In genomic region chr6:159983641-159984080, GRCh38 we compare ENCODE assay signal across 10 cellular contexts. TPM values are rescaled to one million over a fixed set of nuclear protein-coding genes. Genes with fewer than 3 reads are reported as not detected.
DNase-seq lines count a peak whose midpoint lies in the region; ATAC-seq and TF ChIP-seq lines count a peak whose summit lies in the region.
"Had no signal": no experiment of that assay in that cellular context is flagged by ENCODE, and none has a peak within 500 bp of the region (broad histone marks: within the 10 kb centered on the region; RNA-seq: fewer than 3 reads in every experiment).

No MANE protein-coding gene starts in this region.

- no peak overlapping the region for H2AFZ ChIP-seq in OCI-LY3 (ENCODE audit: low read depth, low read length)
- H2AFZ ChIP-seq in osteoblast (ENCODE audit: low read length) = no peak overlapping the region

- peaks cover 71% of the 10 kb centered on the region for H3K79me2 ChIP-seq in OCI-LY3 (ENCODE audit: low read length)
- peaks cover 97% of the 10 kb centered on the region for H3K79me2 ChIP-seq in osteoblast (ENCODE audit: insufficient read depth, low read length)

- H4K20me1 ChIP-seq in OCI-LY3 (ENCODE audit: insufficient read depth, low read length) (peaks cover 12% of the 10 kb centered on the region; the same call in 1 of the 2 replicates), osteoblast (ENCODE audit: insufficient read depth, low read length) (peaks cover 64% of the 10 kb centered on the region)

- H3K27ac ChIP-seq in OCI-LY3 (ENCODE audit: low read length) (no peak overlapping the region), osteoblast (ENCODE audit: low read depth, low read length) (peak overlapping the region; percentile 88)

- TF ChIP-seq CTCF in OCI-LY3 (IDR thresholded peaks at IDR 0.05; ENCODE audit: low read depth, low read length) (no peak), choroid plexus epithelial cell (conservative IDR thresholded peaks at IDR 0.05; ENCODE audit: low read depth, low read length) (no peak), osteoblast (IDR thresholded peaks at IDR 0.05; ENCODE audit: extremely low read depth, low read depth, low read length) (no peak)

- ATAC-seq in HG03095 (IDR thresholded peaks at IDR 0.05; ENCODE audit: unreplicated experiment) = no peak

- H3K4me3 ChIP-seq in OCI-LY3 (ENCODE audit: low read length) = no peak overlapping the region
- H3K4me3 ChIP-seq in choroid plexus epithelial cell (ENCODE audit: low read depth, low read length) = no peak overlapping the region
- H3K4me3 ChIP-seq in osteoblast (ENCODE audit: insufficient read depth, low read length) = peak overlapping the region; percentile 17

- H3K4me2 ChIP-seq in OCI-LY3 (ENCODE audit: low read length) (peak overlapping the region; percentile 84), osteoblast (ENCODE audit: insufficient read depth, low read length) (peak overlapping the region; percentile 60)

- no peaks in the 10 kb centered on the region for H3K27me3 ChIP-seq in OCI-LY3 (ENCODE audit: low read depth, low read length)
- H3K27me3 ChIP-seq in osteoblast (ENCODE audit: insufficient read depth, low read length) = no peaks in the 10 kb centered on the region

- intact Hi-C loops in posterior cingulate gyrus (cut with DNase I) = no loop called here

- H3K9me3 ChIP-seq in OCI-LY3 (ENCODE audit: insufficient read depth, low read length) (no peaks in the 10 kb centered on the region), osteoblast (ENCODE audit: low read depth, low read length) (no peaks in the 10 kb centered on the region)

- H3K4me1 ChIP-seq in OCI-LY3 (ENCODE audit: low read length) (peaks cover 43% of the 10 kb centered on the region), osteoblast (ENCODE audit: insufficient read depth, low read length) (peaks cover 58% of the 10 kb centered on the region)

- peak; percentile 72 for DNase-seq in ELR (ENCODE audit: low read depth)
- peak; percentile 81 for DNase-seq in choroid plexus epithelial cell (ENCODE audit: low read depth)
- no peak for DNase-seq in osteoblast (ENCODE audit: insufficient read length, low spot score, missing footprints)
- no peak for DNase-seq in NCI-H187 (lab: John Stamatoyannopoulos, UW)
- DNase-seq in posterior cingulate gyrus = no peak
- DNase-seq in NCI-H2107 treated with DMSO at 0.1 percent for 48 hours (lab: John Stamatoyannopoulos, UW; ENCODE audit: unreplicated experiment) = no peak
- DNase-seq: naive B cell; stimulated activated CD8-positive, alpha-beta memory T cell treated with anti-CD3 and anti-CD28 coated beads, Interleukin-4, amount 100 ng/mL, for 48 hours had no signal

- no peak overlapping the region for H3K9ac ChIP-seq in OCI-LY3 (ENCODE audit: low read length)

- no peaks in the 10 kb centered on the region for H3K36me3 ChIP-seq in OCI-LY3 (replicated peaks; ENCODE audit: low read depth, low read length)
- H3K36me3 ChIP-seq in osteoblast (ENCODE audit: insufficient read depth, low read length) = no peaks in the 10 kb centered on the region

RNA-seq across cellular contexts. Expression of gene IGF2R, which starts 14.8 kb away (rescaled TPM):
- total RNA-seq in osteoblast = 174 and 177 TPM in 2 replicates

Comparison
In these comparisons a context has a peak if more than half of its experiments do, and no peak if none do; other contexts are left out.
1. DNase-seq: peak in ELR (single experiment) and choroid plexus epithelial cell (single experiment); none in osteoblast (single experiment), NCI-H187 (0 of 2), posterior cingulate gyrus (0 of 10) and NCI-H2107 treated with DMSO at 0.1 percent for 48 hours (single experiment).